Comparison of ENCODE assay signal across 9 cellular contexts in the genomic region with DNA sequence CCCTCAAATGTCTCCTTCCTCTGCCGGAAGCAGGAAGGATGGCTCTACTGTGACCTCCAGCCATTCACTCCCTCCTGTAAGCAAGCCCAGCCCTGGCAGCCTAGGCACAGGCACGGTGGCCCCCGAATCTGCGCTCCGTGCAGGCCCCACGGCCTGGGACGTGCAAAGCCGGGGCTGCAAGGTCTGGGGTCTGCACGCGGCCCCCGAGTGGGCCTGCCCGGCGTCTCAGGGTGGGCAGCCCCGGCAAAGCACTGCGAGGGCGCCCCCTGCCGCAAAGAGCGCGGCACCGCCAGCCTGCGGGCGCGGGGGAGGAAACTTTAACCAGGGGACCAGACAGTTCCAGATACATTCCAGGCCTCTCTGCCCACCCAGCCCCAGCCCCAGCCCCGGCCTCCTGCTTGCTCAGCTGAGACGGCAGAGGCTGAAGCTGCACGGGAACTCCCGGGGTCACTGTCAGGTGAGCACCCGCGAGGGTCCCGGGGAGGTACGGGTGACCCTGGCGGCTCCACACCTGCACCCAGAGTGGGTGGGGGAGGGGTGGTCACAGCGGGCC.
A peak's percentile ranks its signal among the peaks of the same experiment; 100 is the strongest.
DNase-seq lines count a peak whose midpoint lies in the region; ATAC-seq and TF ChIP-seq lines count a peak whose summit lies in the region.
"Had no signal": no experiment of that assay in that cellular context is flagged by ENCODE, and none has a peak within 500 bp of the region (broad histone marks: within the 10 kb centered on the region; RNA-seq: fewer than 3 reads in every experiment).

No MANE protein-coding gene starts in this region.

- peak; percentile 60 for ATAC-seq in activated CD4-positive, alpha-beta T cell treated with anti-CD3 and anti-CD28 coated beads for 36 hours
- peak; percentile 64 to 67 for ATAC-seq in lower lobe of right lung
- ATAC-seq in HG03108 (IDR thresholded peaks at IDR 0.05; ENCODE audit: unreplicated experiment) = no peak
- ATAC-seq: activated naive CD4-positive, alpha-beta T cell treated with anti-CD3 and anti-CD28 coated beads, Interleukin-2, amount 50 U/mL, for 72 hours had no signal

- no peak overlapping the region for H3K4me2 ChIP-seq in PC-9

- H3K36me3 ChIP-seq in lower lobe of right lung (peaks cover 41% of the 10 kb centered on the region), PC-9 (ENCODE audit: low read depth) (no peaks in the 10 kb centered on the region)

- H3K9me3 ChIP-seq in lower lobe of right lung (no peaks in the 10 kb centered on the region), PC-9 (ENCODE audit: insufficient read depth, low read depth) (no peaks in the 10 kb centered on the region)

- TF ChIP-seq CTCF in lower lobe of right lung (IDR thresholded peaks at IDR 0.05) (peak; percentile 78), type B pancreatic cell (conservative IDR thresholded peaks at IDR 0.05) (peak; percentile 100), PC-9 (conservative IDR thresholded peaks at IDR 0.05) (no peak)

- H3K4me1 ChIP-seq in lower lobe of right lung (peaks cover 24% of the 10 kb centered on the region), PC-9 (replicated peaks; ENCODE audit: insufficient read depth) (no peaks in the 10 kb centered on the region)

- BruUV-seq in PC-9 (replicated peaks; lab: Mats Ljungman, UMichigan) = no TSS peak

- H4K20me1 ChIP-seq in PC-9 (ENCODE audit: insufficient read depth) = peaks cover 11% of the 10 kb centered on the region

- POLR2A ChIA-PET in activated CD4-positive, alpha-beta T cell treated with anti-CD3 and anti-CD28 coated beads for 36 hours (lab: Charles Lee) = no interaction called here
- POLR2A ChIA-PET in PC-9 (lab: Charles Lee; ENCODE audit: unreplicated experiment) = no interaction called here

- H3K27me3 ChIP-seq in lower lobe of right lung (ENCODE audit: low read depth) = no peaks in the 10 kb centered on the region
- no peaks in the 10 kb centered on the region for H3K27me3 ChIP-seq in PC-9 (ENCODE audit: insufficient read depth, low read depth)

- DNase-seq in activated CD4-positive, alpha-beta T cell treated with anti-CD3 and anti-CD28 coated beads for 36 hours = peak; percentile 56
- no peak for DNase-seq in activated CD4-positive, alpha-beta T cell treated with anti-CD3 and anti-CD28 coated beads for 48 hours
- DNase-seq in NCI-H2227 treated with DMSO at 0.1 percent for 48 hours (lab: John Stamatoyannopoulos, UW) (peak; percentile 58), lower lobe of right lung (no peak), type B pancreatic cell (ENCODE audit: extremely low spot score, unreplicated experiment) (peak; percentile 96), PC-9 (no peak)

- peak overlapping the region; percentile 77 for H3K27ac ChIP-seq in cingulate gyrus (ENCODE audit: low read depth, low read length)
- H3K27ac ChIP-seq in lower lobe of right lung = no peak overlapping the region
- no peak overlapping the region for H3K27ac ChIP-seq in PC-9

- 0 out of 2 replicates have a peak, but pooled peaks cover 5% of the 10 kb centered on the region for H3F3A ChIP-seq in PC-9 (ENCODE audit: insufficient read depth, low read depth)

- CTCF ChIA-PET in activated CD4-positive, alpha-beta T cell treated with anti-CD3 and anti-CD28 coated beads for 36 hours (lab: Charles Lee) = interaction anchor here (0.9 kb wide), 1 partner anchor 265 kb away, joined by 3 read pairs; no protein-coding TSS in a partner anchor
- CTCF ChIA-PET in PC-9 (lab: Charles Lee) = no interaction called here

- H3K4me3 ChIP-seq in lower lobe of right lung (peak overlapping the region; percentile 45), PC-9 (no peak overlapping the region)

- no peak overlapping the region for H2AFZ ChIP-seq in PC-9

- H3K4me3 Mint-ChIP-seq in activated CD4-positive, alpha-beta T cell treated with anti-CD3 and anti-CD28 coated beads for 36 hours = no peak overlapping the region
- peak overlapping the region; percentile 83 for H3K4me3 Mint-ChIP-seq in type B pancreatic cell

- no peaks in the 10 kb centered on the region for H3K9me2 ChIP-seq in PC-9 (ENCODE audit: insufficient read depth)

- no peaks in the 10 kb centered on the region for H3K9me3 Mint-ChIP-seq in activated CD4-positive, alpha-beta T cell treated with anti-CD3 and anti-CD28 coated beads for 36 hours (ENCODE audit: low read depth)
- no peaks in the 10 kb centered on the region for H3K9me3 Mint-ChIP-seq in type B pancreatic cell
- H3K9me3 Mint-ChIP-seq: activated naive CD4-positive, alpha-beta T cell treated with anti-CD3 and anti-CD28 coated beads, Interleukin-2, amount 50 U/mL, for 72 hours had no signal

- no peak overlapping the region for H3K27ac Mint-ChIP-seq in activated CD4-positive, alpha-beta T cell treated with anti-CD3 and anti-CD28 coated beads for 36 hours
- H3K27ac Mint-ChIP-seq in type B pancreatic cell = no peak overlapping the region

- no peaks in the 10 kb centered on the region for H3K36me3 Mint-ChIP-seq in activated CD4-positive, alpha-beta T cell treated with anti-CD3 and anti-CD28 coated beads for 36 hours (ENCODE audit: low read depth)
- H3K36me3 Mint-ChIP-seq in type B pancreatic cell = peaks cover 7% of the 10 kb centered on the region
- H3K36me3 Mint-ChIP-seq: activated naive CD4-positive, alpha-beta T cell treated with anti-CD3 and anti-CD28 coated beads, Interleukin-2, amount 50 U/mL, for 72 hours had no signal

- no peaks in the 10 kb centered on the region for H3K79me2 ChIP-seq in PC-9 (ENCODE audit: low read depth)

- intact Hi-C loops in activated CD4-positive, alpha-beta T cell treated with anti-CD3 and anti-CD28 coated beads for 36 hours (cut with DNase I, micrococcal nuclease) = no loop called here
- intact Hi-C loops in lower lobe of right lung (cut with DNase I) = no loop called here
- intact Hi-C loops in PC-9 (cut with micrococcal nuclease; ENCODE audit: unreplicated experiment) = no loop called here

- H3K27me3 Mint-ChIP-seq in activated CD4-positive, alpha-beta T cell treated with anti-CD3 and anti-CD28 coated beads for 36 hours = no peaks in the 10 kb centered on the region
- no peaks in the 10 kb centered on the region for H3K27me3 Mint-ChIP-seq in type B pancreatic cell

- H3K4me1 Mint-ChIP-seq in activated CD4-positive, alpha-beta T cell treated with anti-CD3 and anti-CD28 coated beads for 36 hours = no peaks in the 10 kb centered on the region
- peaks cover 13% of the 10 kb centered on the region for H3K4me1 Mint-ChIP-seq in type B pancreatic cell (ENCODE audit: unreplicated experiment)

Comparison
In these comparisons a context has a peak if more than half of its experiments do, and no peak if none do; other contexts are left out.
1. DNase-seq: peak in activated CD4-positive, alpha-beta T cell treated with anti-CD3 and anti-CD28 coated beads for 36 hours (single experiment), NCI-H2227 treated with DMSO at 0.1 percent for 48 hours (single experiment) and type B pancreatic cell (single experiment); none in activated CD4-positive, alpha-beta T cell treated with anti-CD3 and anti-CD28 coated beads for 48 hours (single experiment), lower lobe of right lung (single experiment) and PC-9 (0 of 2).